Comparison of ENCODE assay signal across 8 cellular contexts in genomic region chr9:101487443-101487855, GRCh38. TPM values are rescaled to one million over a fixed set of nuclear protein-coding genes. Genes with fewer than 3 reads are reported as not detected.
DNase-seq lines count a peak whose midpoint lies in the region; ATAC-seq and TF ChIP-seq lines count a peak whose summit lies in the region.

No MANE protein-coding gene starts in this region.

- peak overlapping the region; percentile 81 for H3K9ac ChIP-seq in neural cell (ENCODE audit: low read length)

- CTCF ChIA-PET in AG04449 (lab: Yijun Ruan, JAX) (interaction anchor here (1.4 to 5.8 kb wide), 9 partner anchors 9 to 46 kb away, joined by 4 to 25 read pairs (median 13); partner anchors contain the start of gene RNF20), Panc1 (lab: Charles Lee) (interaction anchor here (0.9 to 1.4 kb wide), 2 partner anchors 22 to 43 kb away, joined by 3 read pairs; no protein-coding TSS in a partner anchor)

- no peak for TF ChIP-seq CTCF in AG04449 (IDR thresholded peaks at IDR 0.05; ENCODE audit: insufficient read depth, low read length, missing control alignments)
- TF ChIP-seq CTCF in Panc1 (IDR thresholded peaks at IDR 0.05) = 0 out of 2 replicates have a peak, but pooled peaks have one; percentile 31
- no peak for TF ChIP-seq CTCF in epithelial cell of esophagus (IDR thresholded peaks at IDR 0.05; ENCODE audit: insufficient read depth, low read depth, low read length, missing control alignments)
- no peak for TF ChIP-seq CTCF in neural cell (IDR thresholded peaks at IDR 0.05; ENCODE audit: poor library complexity, severe bottlenecking)

- H3K27ac ChIP-seq in Panc1 (ENCODE audit: low read length) (peak overlapping the region; percentile 94), neural cell (ENCODE audit: low read length) (peak overlapping the region; percentile 74)

- H2AFZ ChIP-seq in neural cell (ENCODE audit: low read depth, low read length) = peak overlapping the region; percentile 61

- H3K4me2 ChIP-seq in neural cell (ENCODE audit: low read length) = peak overlapping the region; percentile 45

- ATAC-seq in Panc1 (peak; percentile 26), HG03097 (IDR thresholded peaks at IDR 0.05; ENCODE audit: low FRiP score, unreplicated experiment) (no peak), HG03469 (IDR thresholded peaks at IDR 0.05; ENCODE audit: unreplicated experiment) (no peak)

- no peaks in the 10 kb centered on the region for H3K27me3 ChIP-seq in Panc1 (ENCODE audit: control insufficient read depth, insufficient read depth, low read length)
- H3K27me3 ChIP-seq in neural cell (ENCODE audit: insufficient read depth, low read depth, low read length) = peaks cover 11% of the 10 kb centered on the region

- H3K36me3 ChIP-seq in Panc1 (ENCODE audit: control insufficient read depth, insufficient read depth, low read length) = no peaks in the 10 kb centered on the region
- H3K36me3 ChIP-seq in neural cell (ENCODE audit: insufficient read depth, low read length) = no peaks in the 10 kb centered on the region

- no peak for TF ChIP-seq EP300 in neural cell (conservative IDR thresholded peaks at IDR 0.05; ENCODE audit: poor library complexity, severe bottlenecking)

- peaks cover 5% of the 10 kb centered on the region for H3K79me2 ChIP-seq in neural cell (replicated peaks; ENCODE audit: insufficient read depth, low read length)

- peaks cover 16% of the 10 kb centered on the region for H3K4me1 ChIP-seq in Panc1 (ENCODE audit: control insufficient read depth, insufficient read depth, low read length)

- DNase-seq in AG04449 (ENCODE audit: low read depth, low spot score) = no peak
- no peak for DNase-seq in Panc1 (ENCODE audit: low read depth, low spot score)
- no peak for DNase-seq in epithelial cell of esophagus (ENCODE audit: low read depth)
- DNase-seq in H4 (ENCODE audit: low spot score) = no peak
- no peak for DNase-seq in NCI-H187 (lab: John Stamatoyannopoulos, UW)

- no peaks in the 10 kb centered on the region for H3K9me2 ChIP-seq in neural cell (ENCODE audit: insufficient read depth, low read length)

- H3K9me3 ChIP-seq in Panc1 (ENCODE audit: control insufficient read depth, insufficient read depth, low read depth, low read length) (no peaks in the 10 kb centered on the region), neural cell (ENCODE audit: low read length) (no peaks in the 10 kb centered on the region)

- H3K4me3 ChIP-seq in AG04449 (ENCODE audit: low read depth, low read length) (peak overlapping the region; percentile 71), Panc1 (ENCODE audit: low read depth in 2 of 2, low read length in 2 of 2) (peak overlapping the region; percentile 59 to 62), epithelial cell of esophagus (ENCODE audit: low read length) (peak overlapping the region; percentile 73), neural cell (ENCODE audit: low read length) (peak overlapping the region; percentile 84)

- in situ Hi-C loops in Panc1 (cut with HindIII; ENCODE audit: low pct_unique_long_range_greater_than_20kb, low sequenced_read_pairs) = no loop called here

- no peak for TF ChIP-seq RAD21 in neural cell (conservative IDR thresholded peaks at IDR 0.05)

- no peaks in the 10 kb centered on the region for H3F3A ChIP-seq in neural cell (ENCODE audit: insufficient read depth, low read length, poor library complexity, severe bottlenecking)

- POLR2A ChIA-PET in AG04449 (lab: Yijun Ruan, JAX) (interaction anchor here (0.7 to 1.8 kb wide), 3 partner anchors 21 to 46 kb away, joined by 4 to 6 read pairs (median 5); partner anchors contain the start of gene RNF20), Panc1 (lab: Charles Lee) (no interaction called here)

- H4K20me1 ChIP-seq in neural cell (ENCODE audit: insufficient read depth) = no peaks in the 10 kb centered on the region

- no TSS peak for BruUV-seq in Panc1 (replicated peaks; lab: Mats Ljungman, UMichigan)

- intact Hi-C loops in Panc1 (cut with micrococcal nuclease; ENCODE audit: unreplicated experiment) = no loop called here

TF ChIP-seq in neural cell, 6 proteins besides CTCF, POLR2A, EP300 and RAD21:
- TF ChIP-seq MXI1 (conservative IDR thresholded peaks at IDR 0.05; ENCODE audit: poor library complexity, severe bottlenecking) (no peak), EZH2 (IDR thresholded peaks at IDR 0.05; ENCODE audit: borderline replicate concordance, insufficient read depth, low read length, poor library complexity, severe bottlenecking) (no peak), SMC3 (conservative IDR thresholded peaks at IDR 0.05; ENCODE audit: poor library complexity) (no peak), REST (IDR thresholded peaks at IDR 0.05; ENCODE audit: borderline replicate concordance) (no peak), POLR2AphosphoS5 (IDR thresholded peaks at IDR 0.05) (no peak), TAF1 (IDR thresholded peaks at IDR 0.05; ENCODE audit: low read depth) (no peak)

RNA-seq across cellular contexts. Expression of gene RNF20, which starts 46.2 kb away (rescaled TPM):
- total RNA-seq in Panc1 (2021; ENCODE audit: unreplicated experiment) = 37.5 TPM
- polyA plus RNA-seq in Panc1 (2012; ENCODE audit: insufficient read length) = 22.9 TPM
- 32.1 and 33.5 TPM in 2 replicates for polyA plus RNA-seq in neural cell
- 57.2 and 64.0 TPM in 2 replicates for polyA minus RNA-seq in neural cell
- 22.1 and 27.5 TPM in 2 replicates for total RNA-seq in H4 (2014; rRNA removed; shearing (Covaris generic))

RNA-seq across cellular contexts. Expression of gene ALDOB, which starts 51.9 kb away (rescaled TPM):
- 0.67 TPM for total RNA-seq in Panc1 (2021; ENCODE audit: unreplicated experiment)
- polyA plus RNA-seq in Panc1 (2012; ENCODE audit: insufficient read length) = not detected
- not detected in 2 replicates for polyA plus RNA-seq in neural cell
- not detected in 2 replicates for polyA minus RNA-seq in neural cell
- total RNA-seq in H4 (2014; rRNA removed; shearing (Covaris generic)) = not detected in 2 replicates
